19 cellular contexts compared by ENCODE assay signal in the genomic region with DNA sequence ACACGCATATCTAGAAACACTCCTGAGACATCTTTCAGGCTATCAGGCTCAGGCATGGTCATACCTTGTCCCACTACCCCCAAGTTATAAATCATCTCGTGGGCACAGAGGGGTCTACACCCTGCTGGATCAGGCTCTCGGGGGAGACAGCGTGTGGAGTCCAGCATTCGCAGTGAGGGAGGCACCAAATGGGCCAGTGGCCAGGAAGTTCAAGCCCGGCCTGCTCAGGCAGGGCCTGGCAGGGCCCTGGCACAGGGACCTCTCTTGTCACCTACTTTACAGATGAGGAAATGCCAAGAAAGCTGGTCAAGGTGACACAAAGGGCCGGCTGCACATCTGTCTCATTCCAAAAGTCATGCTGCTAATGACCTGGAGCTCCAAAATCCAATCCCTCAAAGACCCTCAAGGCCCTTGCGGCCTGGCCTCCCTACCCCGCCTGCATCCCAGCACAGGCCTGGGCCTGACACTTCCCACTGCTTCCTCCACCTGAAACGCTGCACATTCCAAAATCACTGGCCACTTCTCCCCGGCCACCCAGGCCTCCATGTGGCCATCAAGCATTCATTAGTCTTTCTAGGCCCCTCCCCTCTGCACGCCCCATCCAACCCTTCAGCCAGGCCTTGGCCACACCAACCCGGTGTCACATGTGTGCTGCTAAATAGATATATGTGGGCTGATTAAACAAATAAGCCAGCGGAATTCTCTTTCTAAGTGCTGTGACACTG. TPM values are rescaled to one million over a fixed set of nuclear protein-coding genes. Genes with fewer than 3 reads are reported as not detected.
A peak's percentile ranks its signal among the peaks of the same experiment; 100 is the strongest.
DNase-seq lines count a peak whose midpoint lies in the region; ATAC-seq and TF ChIP-seq lines count a peak whose summit lies in the region.
"Had no signal": no experiment of that assay in that cellular context is flagged by ENCODE, and none has a peak within 500 bp of the region (broad histone marks: within the 10 kb centered on the region; RNA-seq: fewer than 3 reads in every experiment).

No MANE protein-coding gene starts in this region.

- H3K79me2 ChIP-seq in trophoblast cell (ENCODE audit: control insufficient read depth, insufficient read depth, low read length, poor library complexity): no peaks in the 10 kb centered on the region

- CTCF ChIA-PET in activated CD8-positive, alpha-beta memory T cell treated with anti-CD3 and anti-CD28 coated beads, Interleukin-2, amount 10 ng/mL, durations not matched to agents 7 days and 5 days (lab: Charles Lee): interaction anchor here (1.0 to 3.8 kb wide), 3 partner anchors 31 to 229 kb away, joined by 3 to 16 read pairs (median 3); no protein-coding TSS in a partner anchor

- H3K18ac ChIP-seq in trophoblast cell (ENCODE audit: low read length): no peak overlapping the region

- H3K4me2 ChIP-seq in trophoblast cell (ENCODE audit: low read length): no peak overlapping the region

- H4K8ac ChIP-seq in trophoblast cell (ENCODE audit: low read depth, low read length): no peak overlapping the region

- H3K9me3 Mint-ChIP-seq in activated CD8-positive, alpha-beta memory T cell treated with anti-CD3 and anti-CD28 coated beads, Interleukin-2, amount 10 ng/mL, durations not matched to agents 7 days and 5 days (ENCODE audit: low read depth): no peaks in the 10 kb centered on the region
- H3K9me3 Mint-ChIP-seq: CD4-positive, alpha-beta memory T cell had no signal

- H2BK120ac ChIP-seq in trophoblast cell (ENCODE audit: insufficient read depth, low read length, poor library complexity): no peak overlapping the region

- H3K27me3 Mint-ChIP-seq in activated CD8-positive, alpha-beta memory T cell treated with anti-CD3 and anti-CD28 coated beads, Interleukin-2, amount 10 ng/mL, durations not matched to agents 7 days and 5 days: no peaks in the 10 kb centered on the region
- H3K27me3 Mint-ChIP-seq: CD4-positive, alpha-beta memory T cell had no signal

- peaks cover 2% of the 10 kb centered on the region for H3K79me1 ChIP-seq in trophoblast cell (ENCODE audit: low read length)

- peaks cover 0 to 63% of the 10 kb centered on the region in 2 donors for H3K36me3 ChIP-seq in gastroesophageal sphincter
- peaks cover 39 to 49% of the 10 kb centered on the region in 2 experiments for H3K36me3 ChIP-seq in trophoblast cell (ENCODE audit: control insufficient read depth in 1 of 2, insufficient read depth in 2 of 2, low read length in 2 of 2)
- H3K36me3 ChIP-seq in ovary: no peaks in the 10 kb centered on the region
- peaks cover 0 to 79% (median 10%) of the 10 kb centered on the region in 3 donors for H3K36me3 ChIP-seq in tibial nerve
- H3K36me3 ChIP-seq: BE2C had no signal

- TF ChIP-seq CTCF in gastroesophageal sphincter (IDR thresholded peaks at IDR 0.05) (no peak), ovary (IDR thresholded peaks at IDR 0.05) (no peak), tibial nerve (IDR thresholded peaks at IDR 0.05) (no peak)

- no peak overlapping the region for H3K14ac ChIP-seq in trophoblast cell (ENCODE audit: low read length)

- peaks cover 0 to 66% (median 17%) of the 10 kb centered on the region in 3 donors for H3K4me1 ChIP-seq in gastroesophageal sphincter
- H3K4me1 ChIP-seq in trophoblast cell (ENCODE audit: control insufficient read depth in 1 of 2, insufficient read depth in 2 of 2, low read length in 2 of 2): peaks cover 0 to under 1% of the 10 kb centered on the region in 2 experiments
- H3K4me1 ChIP-seq in ovary (ENCODE audit: insufficient read depth): peaks cover 1% of the 10 kb centered on the region
- peaks cover 0 to 34% (median 5%) of the 10 kb centered on the region in 4 donors for H3K4me1 ChIP-seq in tibial nerve

- TF ChIP-seq POLR2A in gastroesophageal sphincter (IDR thresholded peaks at IDR 0.05) (no peak), ovary (IDR thresholded peaks at IDR 0.05) (no peak), tibial nerve (IDR thresholded peaks at IDR 0.05) (no peak)

- intact Hi-C loops in ovary (cut with DNase I): loop anchor here (2.0 to 10.0 kb wide), 5 partner anchors 130 to 240 kb away; no protein-coding TSS in a partner anchor

- peak overlapping the region; percentile 18 for H2BK5ac ChIP-seq in trophoblast cell (ENCODE audit: low read depth, low read length, poor library complexity)

- H3K4me3 ChIP-seq in gastroesophageal sphincter (no peak overlapping the region), trophoblast cell (ENCODE audit: low read depth, low read length) (no peak overlapping the region), ovary (no peak overlapping the region), tibial nerve (no peak overlapping the region)

- H3K9me3 ChIP-seq in gastroesophageal sphincter (no peaks in the 10 kb centered on the region), trophoblast cell (ENCODE audit: insufficient read depth, low read depth, low read length) (peaks cover 4% of the 10 kb centered on the region), ovary (no peaks in the 10 kb centered on the region), tibial nerve (no peaks in the 10 kb centered on the region)
- H3K9me3 ChIP-seq: BE2C had no signal

- WGBS in gastroesophageal sphincter (ENCODE audit: low coverage in 1 of 2), 2 donors: 80 to 89% methylated on average over 3 to 6 of the region's 14 CpGs
- WGBS in trophoblast cell (ENCODE audit: extremely low coverage, insufficient coverage, insufficient read length): no CpG with 5 or more reads among the region's 14 CpGs
- 78 to 84% (median 79%) methylated on average over 14 of the region's 14 CpGs for WGBS in ovary, 3 donors
- WGBS in tibial nerve, 2 donors: 80 to 85% methylated on average over 13 to 14 of the region's 14 CpGs

- no peak overlapping the region for H4K12ac ChIP-seq in trophoblast cell (ENCODE audit: low read depth, low read length)

- no peaks in the 10 kb centered on the region for H3K27me3 ChIP-seq in gastroesophageal sphincter
- no peaks in the 10 kb centered on the region for H3K27me3 ChIP-seq in trophoblast cell (ENCODE audit: insufficient read depth, low read length)
- no peaks in the 10 kb centered on the region for H3K27me3 ChIP-seq in ovary
- H3K27me3 ChIP-seq in tibial nerve: no peaks in the 10 kb centered on the region
- H3K27me3 ChIP-seq: BE2C had no signal

- TF ChIP-seq EP300 in gastroesophageal sphincter (IDR thresholded peaks at IDR 0.05) (no peak), ovary (IDR thresholded peaks at IDR 0.05) (no peak), tibial nerve (IDR thresholded peaks at IDR 0.05) (no peak)

- H3K36me3 Mint-ChIP-seq in activated CD8-positive, alpha-beta memory T cell treated with anti-CD3 and anti-CD28 coated beads, Interleukin-2, amount 10 ng/mL, durations not matched to agents 7 days and 5 days: peaks cover 1% of the 10 kb centered on the region

- no peak overlapping the region for H3K4me3 Mint-ChIP-seq in activated CD8-positive, alpha-beta memory T cell treated with anti-CD3 and anti-CD28 coated beads, Interleukin-2, amount 10 ng/mL, durations not matched to agents 7 days and 5 days
- H3K4me3 Mint-ChIP-seq: CD4-positive, alpha-beta memory T cell had no signal

- no peak overlapping the region for H3K9ac ChIP-seq in trophoblast cell (ENCODE audit: low read length)

- H3K23ac ChIP-seq in trophoblast cell (ENCODE audit: low read length): no peak overlapping the region

- no peak overlapping the region for H3K4ac ChIP-seq in trophoblast cell (ENCODE audit: low read depth, low read length)

- H4K91ac ChIP-seq in trophoblast cell (ENCODE audit: low read depth, low read length): no peak overlapping the region

- H2AK5ac ChIP-seq in trophoblast cell (ENCODE audit: low read length): no peak overlapping the region

- no peak overlapping the region for H2BK12ac ChIP-seq in trophoblast cell (ENCODE audit: low read length)

- no peak for ATAC-seq in activated CD8-positive, alpha-beta memory T cell treated with anti-CD3 and anti-CD28 coated beads, Interleukin-2, amount 10 ng/mL, durations not matched to agents 7 days and 5 days
- no peak for ATAC-seq in gastroesophageal sphincter

- H3K27ac ChIP-seq in gastroesophageal sphincter: peak overlapping the region in 3 of 4 donors; percentile 43 to 88 (median 49)
- H3K27ac ChIP-seq in trophoblast cell (ENCODE audit: low read depth, low read length): no peak overlapping the region
- no peak overlapping the region for H3K27ac ChIP-seq in ovary
- no peak overlapping the region for H3K27ac ChIP-seq in tibial nerve

- peaks cover 11% of the 10 kb centered on the region for H3K4me1 Mint-ChIP-seq in activated CD8-positive, alpha-beta memory T cell treated with anti-CD3 and anti-CD28 coated beads, Interleukin-2, amount 10 ng/mL, durations not matched to agents 7 days and 5 days

- no peak for DNase-seq in activated CD8-positive, alpha-beta memory T cell treated with anti-CD3 and anti-CD28 coated beads, Interleukin-2, amount 10 ng/mL, durations not matched to agents 7 days and 5 days
- no peak for DNase-seq in activated CD8-positive, alpha-beta memory T cell treated with anti-CD3 and anti-CD28 coated beads for 24 hours
- DNase-seq in D341Med (ENCODE audit: low spot score): peak; percentile 17
- DNase-seq in trophoblast cell: no peak
- no peak for DNase-seq in DMS153 (lab: John Stamatoyannopoulos, UW)
- no peak for DNase-seq in ovary
- DNase-seq in tibial nerve (ENCODE audit: low spot score in 2 of 2): no peak
- DNase-seq: BE2C; Calu3; CD4-positive, alpha-beta memory T cell; H7; KG1; NCI-H1417 treated with DMSO at 0.1 percent for 48 hours; NCI-H187 treated with DMSO at 0.1 percent for 48 hours; NCI-H2227 treated with DMSO at 0.1 percent for 48 hours; NCI-H524; NCI-H82; OCI-M1 had no signal

- peak overlapping the region; percentile 1 for H3K27ac Mint-ChIP-seq in activated CD8-positive, alpha-beta memory T cell treated with anti-CD3 and anti-CD28 coated beads, Interleukin-2, amount 10 ng/mL, durations not matched to agents 7 days and 5 days

- H2AFZ ChIP-seq in trophoblast cell (ENCODE audit: insufficient read depth, low read length, poor library complexity): no peak overlapping the region

RNA-seq across cellular contexts. Expression of a gene that starts 35.6 kb away (rescaled TPM):
- total RNA-seq in activated CD8-positive, alpha-beta memory T cell treated with anti-CD3 and anti-CD28 coated beads, Interleukin-2, amount 10 ng/mL, durations not matched to agents 7 days and 5 days: 10 to 100 TPM; 11.7 to 13.0 TPM
- total RNA-seq in gastroesophageal sphincter: 10 to 100 TPM; 21.5 to 79.5 (median 37.1) TPM
- polyA plus RNA-seq in trophoblast cell (2013): 21.5 and 23.3 TPM in 2 replicates
- 10 to 100 TPM; 15.0 to 32.4 (median 24.2) TPM for total RNA-seq in ovary
- 10 to 100 TPM; 10.1 to 14.2 TPM for polyA plus RNA-seq in ovary
- total RNA-seq in tibial nerve: 10 to 100 TPM; 17.3 to 36.0 (median 24.5) TPM

RNA-seq across cellular contexts. Expression of a gene that starts 35.6 kb away (rescaled TPM):
- 10 to 100 TPM; 20.5 to 24.5 TPM for total RNA-seq in activated CD8-positive, alpha-beta memory T cell treated with anti-CD3 and anti-CD28 coated beads, Interleukin-2, amount 10 ng/mL, durations not matched to agents 7 days and 5 days
- total RNA-seq in gastroesophageal sphincter: 10 to 100 TPM; 12.0 to 27.9 (median 20.9) TPM
- polyA plus RNA-seq in trophoblast cell (2013): 16.7 and 17.7 TPM in 2 replicates
- total RNA-seq in ovary: 10 to 100 TPM; 29.7 to 54.8 (median 35.9) TPM
- 10 to 100 TPM; 14.6 to 30.3 TPM for polyA plus RNA-seq in ovary
- total RNA-seq in tibial nerve: 10 to 100 TPM; 24.5 to 71.4 (median 52.9) TPM

Comparison
In these comparisons a context has a peak if more than half of its experiments do, and no peak if none do; other contexts are left out.
1. H3K27ac ChIP-seq: peak in gastroesophageal sphincter (3 of 4); none in trophoblast cell (single experiment), ovary (0 of 2) and tibial nerve (0 of 4).